10 cellular contexts compared by ENCODE assay signal in the genomic region with DNA sequence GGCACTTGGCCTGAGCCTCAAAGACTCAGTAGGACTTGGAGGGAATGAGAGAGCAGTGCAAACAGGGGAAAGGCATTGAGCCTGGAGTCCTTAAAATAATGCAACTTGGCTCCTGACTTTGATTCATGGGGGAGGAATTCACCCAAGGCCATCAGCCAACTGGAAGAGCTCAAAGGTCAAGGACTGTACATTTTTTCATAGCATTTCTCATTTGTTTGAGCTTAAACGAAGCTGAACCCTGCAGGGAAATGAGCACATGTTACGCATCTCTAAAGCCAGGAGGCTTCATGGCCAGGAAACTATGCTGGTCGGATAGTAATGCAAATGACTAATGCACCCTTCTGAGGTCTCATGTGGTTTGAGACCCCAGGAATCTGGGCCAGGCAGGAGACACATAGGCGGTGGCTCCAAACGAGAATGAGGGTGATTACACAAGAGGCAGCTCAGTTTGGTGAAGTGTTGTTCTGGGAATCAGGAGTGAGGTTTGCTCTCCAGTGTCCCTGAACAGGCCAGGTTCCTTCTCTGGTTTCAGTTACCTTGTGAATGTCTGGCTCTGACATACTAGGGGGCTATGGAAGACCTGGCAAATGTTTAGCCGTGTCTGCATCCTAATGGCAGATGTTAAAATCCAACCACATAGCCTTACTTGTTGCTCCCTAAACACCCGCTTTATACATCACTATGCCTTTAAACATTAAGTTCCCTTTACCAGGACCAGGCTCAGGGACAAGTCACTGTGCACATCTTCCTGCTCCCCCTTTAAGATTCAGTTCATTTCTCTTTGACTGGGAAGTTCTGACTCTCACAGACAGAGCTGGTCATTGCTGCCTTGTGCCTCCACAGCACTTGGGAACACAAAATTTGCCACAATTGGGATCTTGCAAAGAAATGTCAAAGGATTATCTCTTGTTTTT.
DNase-seq lines count a peak whose midpoint lies in the region; ATAC-seq, FAIRE-seq and TF ChIP-seq lines count a peak whose summit lies in the region.
"Had no signal": no experiment of that assay in that cellular context is flagged by ENCODE, and none has a peak within 500 bp of the region (broad histone marks: within the 10 kb centered on the region; RNA-seq: fewer than 3 reads in every experiment).

No MANE protein-coding gene starts in this region.

- H3K23ac ChIP-seq in IMR-90 (ENCODE audit: low read depth, low read length) = peak overlapping the region; percentile 100

- TF ChIP-seq RAD21 in IMR-90 (IDR thresholded peaks at IDR 0.05; ENCODE audit: low read length) = peak; percentile 38

- TF ChIP-seq POLR2A in IMR-90 (IDR thresholded peaks at IDR 0.05; ENCODE audit: low read depth, low read length) (peak; percentile 54; the same call in 1 of the 2 replicates), right lobe of liver (IDR thresholded peaks at IDR 0.05) (no peak), GM12891 (IDR thresholded peaks at IDR 0.05; ENCODE audit: low read depth, low read length) (no peak)

- in situ Hi-C loops in IMR-90 (cut with MboI; ENCODE audit: low sequenced_read_pairs) = no loop called here

- no peaks in the 10 kb centered on the region for H3K36me3 Mint-ChIP-seq in T-cell

- H2BK20ac ChIP-seq in IMR-90 (ENCODE audit: low read depth, low read length) = peak overlapping the region; percentile 100

- H2BK5ac ChIP-seq in IMR-90 (ENCODE audit: low read depth, low read length, poor library complexity, severe bottlenecking) = peak overlapping the region; percentile 99

- dilution Hi-C loops in IMR-90 (cut with HindIII; ENCODE audit: low sequenced_read_pairs, unreplicated experiment) = no loop called here

- POLR2A ChIA-PET in IMR-90 (lab: Charles Lee; ENCODE audit: unreplicated experiment) = interaction anchor here (0.6 to 0.8 kb wide), 3 partner anchors 10 to 173 kb away, joined by 3 to 6 read pairs (median 3); no protein-coding TSS in a partner anchor
- POLR2A ChIA-PET in T-cell (lab: Charles Lee) = no interaction called here

- H2AFZ ChIP-seq in IMR-90 (replicated peaks; ENCODE audit: low read length, poor library complexity) = peak overlapping the region; percentile 60

- H3K18ac ChIP-seq in IMR-90 (ENCODE audit: low read depth, low read length) = peak overlapping the region; percentile 99

- H3K4me1 ChIP-seq in IMR-90 (ENCODE audit: control insufficient read depth, insufficient read depth, low read length) (peaks cover 31% of the 10 kb centered on the region), right lobe of liver (peaks cover 0 to 19% (median 2%) of the 10 kb centered on the region in 4 donors), upper lobe of right lung (peaks cover 30% of the 10 kb centered on the region)

- TF ChIP-seq CTCF in IMR-90 (conservative IDR thresholded peaks at IDR 0.05; ENCODE audit: low read depth, low read length) (no peak), right lobe of liver (IDR thresholded peaks at IDR 0.05) (no peak), upper lobe of right lung (IDR thresholded peaks at IDR 0.05) (no peak)

- H3K4me2 ChIP-seq in IMR-90 (ENCODE audit: low read depth, low read length) = peak overlapping the region; percentile 7; the same call in 1 of the 2 replicates

- H4K5ac ChIP-seq in IMR-90 (ENCODE audit: low read depth, low read length) = peak overlapping the region; percentile 100

- peak overlapping the region; percentile 94 for H2AK9ac ChIP-seq in IMR-90 (replicated peaks; ENCODE audit: low read depth, low read length, poor library complexity)

- peak overlapping the region; percentile 100 for H2BK120ac ChIP-seq in IMR-90 (ENCODE audit: low read depth, low read length)

- peaks cover 2 to 8% of the 10 kb centered on the region in 2 donors for H3K27me3 Mint-ChIP-seq in T-cell

- no peak for FAIRE-seq in GM12891 (lab: Jason Lieb, UNC)
- FAIRE-seq: GM19239 had no signal

- H4K20me1 ChIP-seq in IMR-90 (ENCODE audit: insufficient read depth, low read length) = no peaks in the 10 kb centered on the region

- BruUV-seq in IMR-90 (replicated peaks; lab: Mats Ljungman, UMichigan) = no TSS peak

- intact Hi-C loops in IMR-90 (cut with micrococcal nuclease) = loop anchor here (2.0 to 10.0 kb wide), 6 partner anchors 212 to 766 kb away; no protein-coding TSS in a partner anchor
- intact Hi-C loops in right lobe of liver (cut with DNase I) = no loop called here
- intact Hi-C loops in upper lobe of right lung (cut with DNase I) = no loop called here

- H3K79me1 ChIP-seq in IMR-90 (ENCODE audit: low read depth in 1 of 2, low read length in 2 of 2) = 0 out of 4 replicates have a peak, but pooled peaks cover 0 to 6% of the 10 kb centered on the region in 2 experiments

- DNase-seq in IMR-90 = peak; percentile 100
- DNase-seq in cerebellum (ENCODE audit: low spot score) = peak; percentile 19
- peak in 1 of 3 donors; percentile 26 for DNase-seq in right lobe of liver
- DNase-seq in upper lobe of right lung = peak; percentile 57
- DNase-seq in NCI-H82 (lab: John Stamatoyannopoulos, UW) = no peak
- DNase-seq in T-cell = no peak
- no peak for DNase-seq in GM12891 (ENCODE audit: insufficient read length, low spot score)
- DNase-seq: NCI-H774 had no signal

- H3K9ac ChIP-seq in IMR-90 (ENCODE audit: low read depth, low read length) = peak overlapping the region; percentile 73

- peaks cover 0 to 3% (median 0%) of the 10 kb centered on the region in 3 donors for H3K9me3 Mint-ChIP-seq in T-cell

- H3K9me3 ChIP-seq in IMR-90 (ENCODE audit: control insufficient read depth, insufficient read depth, low read length) (no peaks in the 10 kb centered on the region), right lobe of liver (no peaks in the 10 kb centered on the region), upper lobe of right lung (no peaks in the 10 kb centered on the region)

- H3K4me3 ChIP-seq in IMR-90 (ENCODE audit: insufficient read depth, low read depth, low read length) (no peak overlapping the region), right lobe of liver (no peak overlapping the region), upper lobe of right lung (no peak overlapping the region)

- H3K4ac ChIP-seq in IMR-90 (ENCODE audit: low read depth, low read length) = peak overlapping the region; percentile 100

- peak overlapping the region; percentile 100 for H4K91ac ChIP-seq in IMR-90 (ENCODE audit: insufficient read depth, low read depth, low read length)

- peak overlapping the region; percentile 95 for H2BK15ac ChIP-seq in IMR-90 (ENCODE audit: low read depth, low read length)

- H3K56ac ChIP-seq in IMR-90 (ENCODE audit: extremely low read depth, insufficient read depth, low read length) = peak overlapping the region; percentile 99

- WGBS in IMR-90 (ENCODE audit: extremely low coverage in 2 of 2, insufficient read length in 1 of 2), 2 experiments = 18% methylated on average over 4 of the region's 7 CpGs; no CpG with 5 or more reads in 1 of the 2 experiments
- WGBS in right lobe of liver (ENCODE audit: insufficient coverage, low coverage, low lambda C conversion rate, missing lambda C conversion rate) = 40% methylated on average over 5 of the region's 7 CpGs

- no peak overlapping the region for H3K27ac Mint-ChIP-seq in T-cell

- H3K4me3 Mint-ChIP-seq in T-cell = no peak overlapping the region

- H3K4me1 Mint-ChIP-seq in T-cell = no peaks in the 10 kb centered on the region

- ATAC-seq in IMR-90 (ENCODE audit: low read depth) (peak; percentile 75), right lobe of liver (peak; percentile 58 to 88 (median 80)), upper lobe of right lung (peak; percentile 85), GM19397 (IDR thresholded peaks at IDR 0.05; ENCODE audit: unreplicated experiment) (no peak), T-cell (replicated peaks in 1 of 4) (no peak)

- H3K9me1 ChIP-seq in IMR-90 (ENCODE audit: insufficient read depth, low read length) = peaks cover 23% of the 10 kb centered on the region

- CTCF ChIA-PET in IMR-90 (lab: Yijun Ruan, JAX) = no interaction called here
- CTCF ChIA-PET in T-cell (lab: Charles Lee) = no interaction called here

- H3K27ac ChIP-seq in IMR-90 (ENCODE audit: insufficient read depth, low read length) (peak overlapping the region; percentile 97), right lobe of liver (peak overlapping the region in 1 of 3 donors; percentile 54), upper lobe of right lung (peak overlapping the region; percentile 75)

- H3K14ac ChIP-seq in IMR-90 (replicated peaks; ENCODE audit: low read depth, low read length) = peak overlapping the region; percentile 100

- H3K27me3 ChIP-seq in IMR-90 (ENCODE audit: control insufficient read depth, insufficient read depth, low read length) = no peaks in the 10 kb centered on the region
- H3K27me3 ChIP-seq in right lobe of liver = no peaks in the 10 kb centered on the region
- H3K27me3 ChIP-seq in upper lobe of right lung = no peaks in the 10 kb centered on the region

- H3K36me3 ChIP-seq in IMR-90 (ENCODE audit: control insufficient read depth, insufficient read depth, low read length) = no peaks in the 10 kb centered on the region
- H3K36me3 ChIP-seq in right lobe of liver = no peaks in the 10 kb centered on the region
- no peaks in the 10 kb centered on the region for H3K36me3 ChIP-seq in upper lobe of right lung

- peak overlapping the region; percentile 97 for H2AK5ac ChIP-seq in IMR-90 (ENCODE audit: low read depth, low read length)

- peak overlapping the region; percentile 98 to 99 for H4K8ac ChIP-seq in IMR-90 (ENCODE audit: low read depth in 2 of 2, low read length in 2 of 2)

TF ChIP-seq in IMR-90, 13 proteins besides CTCF, POLR2A, EP300 and RAD21 (continues in another document):
- TF ChIP-seq MAZ (IDR thresholded peaks at IDR 0.05; ENCODE audit: borderline replicate concordance, low read depth, low read length) (0 out of 2 replicates have a peak, but pooled peaks have one; percentile 18), RCOR1 (IDR thresholded peaks at IDR 0.05; ENCODE audit: insufficient replicate concordance, low read length) (peak; percentile 87), BHLHE40 (IDR thresholded peaks at IDR 0.05; ENCODE audit: low read depth, low read length) (peak; percentile 77), SMC3 (IDR thresholded peaks at IDR 0.05; ENCODE audit: low read depth, low read length) (no peak; the same call in 1 of the 2 replicates), FOS (IDR thresholded peaks at IDR 0.05; ENCODE audit: low read depth, low read length) (peak; percentile 77), NFE2L2 (IDR thresholded peaks at IDR 0.05; ENCODE audit: low read depth, low read length) (no peak; the same call in 1 of the 2 replicates)

TF ChIP-seq in GM12891, 5 proteins besides CTCF, POLR2A, EP300 and RAD21:
- TF ChIP-seq POLR2AphosphoS5 (IDR thresholded peaks at IDR 0.05; ENCODE audit: low read depth, low read length) (no peak), POU2F2 (IDR thresholded peaks at IDR 0.05; ENCODE audit: low read depth, low read length) (no peak), TAF1 (IDR thresholded peaks at IDR 0.05; ENCODE audit: low read depth, low read length) (no peak), SPI1 (IDR thresholded peaks at IDR 0.05; ENCODE audit: low read depth, low read length) (no peak), PAX5 (IDR thresholded peaks at IDR 0.05; ENCODE audit: insufficient read depth, low read length, severe bottlenecking) (no peak)

Comparison
In these comparisons a context has a peak if more than half of its experiments do, and no peak if none do; other contexts are left out.
1. ATAC-seq: peak in IMR-90 (single experiment), right lobe of liver (4 of 4) and upper lobe of right lung (single experiment); none in GM19397 (single experiment) and T-cell (0 of 4).
2. DNase-seq: peak in IMR-90 (single experiment), cerebellum (single experiment) and upper lobe of right lung (single experiment); none in NCI-H82 (single experiment), T-cell (0 of 34) and GM12891 (single experiment).